ENCODE assay signal across 11 cellular contexts in genomic region chr11:11845066-11845465, GRCh38. TPM values are rescaled to one million over a fixed set of nuclear protein-coding genes. Genes with fewer than 3 reads are reported as not detected.
DNase-seq lines count a peak whose midpoint lies in the region; ATAC-seq and TF ChIP-seq lines count a peak whose summit lies in the region.
"Had no signal": no experiment of that assay in that cellular context is flagged by ENCODE, and none has a peak within 500 bp of the region (broad histone marks: within the 10 kb centered on the region; RNA-seq: fewer than 3 reads in every experiment).

No MANE protein-coding gene starts in this region.

- no peak overlapping the region for H2AFZ ChIP-seq in KMS-11 (ENCODE audit: low read depth)

- H3K27ac ChIP-seq in KMS-11 (no peak overlapping the region; the same call in 1 of the 2 replicates), ascending aorta (peak overlapping the region; percentile 99)

- no peaks in the 10 kb centered on the region for H3K27me3 Mint-ChIP-seq in osteocyte (ENCODE audit: unreplicated experiment)

- H3K9me3 ChIP-seq in ascending aorta: no peaks in the 10 kb centered on the region
- H3K9me3 ChIP-seq: lower lobe of right lung had no signal

- H3K79me2 ChIP-seq in KMS-11 (ENCODE audit: insufficient read depth, low read depth): peaks cover 81% of the 10 kb centered on the region

- no peaks in the 10 kb centered on the region for H3K9me3 Mint-ChIP-seq in osteocyte (ENCODE audit: unreplicated experiment)

- H3K4me3 Mint-ChIP-seq in osteocyte (ENCODE audit: unreplicated experiment): peak overlapping the region; percentile 8

- no peak for TF ChIP-seq CTCF in KMS-11 (conservative IDR thresholded peaks at IDR 0.05; ENCODE audit: low read depth, low read length)
- no peak for TF ChIP-seq CTCF in ascending aorta (IDR thresholded peaks at IDR 0.05)
- no peak for TF ChIP-seq CTCF in osteocyte (IDR thresholded peaks at IDR 0.05)

- no peak overlapping the region for H3K9ac ChIP-seq in KMS-11

- peak; percentile 21 for DNase-seq in DMS153 treated with DMSO at 0.1 percent for 48 hours (lab: John Stamatoyannopoulos, UW; ENCODE audit: unreplicated experiment)
- no peak for DNase-seq in ascending aorta (ENCODE audit: low spot score in 2 of 2)
- DNase-seq in osteocyte (ENCODE audit: extremely low spot score, unreplicated experiment): no peak
- no peak for DNase-seq in AG08396 (ENCODE audit: low spot score)
- DNase-seq in GF-D8 (lab: John Stamatoyannopoulos, UW): no peak
- DNase-seq: activated CD4-positive, CD25-positive, alpha-beta regulatory T cell; lower lobe of right lung; NCI-H1092 treated with DMSO at 0.1 percent for 48 hours had no signal

- peaks cover 27% of the 10 kb centered on the region for H3K4me1 Mint-ChIP-seq in osteocyte (ENCODE audit: unreplicated experiment)

- H3K27ac Mint-ChIP-seq in osteocyte (ENCODE audit: unreplicated experiment): peak overlapping the region; percentile 25

- no peaks in the 10 kb centered on the region for H3K36me3 Mint-ChIP-seq in osteocyte (ENCODE audit: unreplicated experiment)

- intact Hi-C loops in ascending aorta (cut with DNase I): loop anchor here (5.0 to 10.0 kb wide), 2 partner anchors 70 to 1038 kb away; partner anchors contain the start of gene EIF4G2

- no peaks in the 10 kb centered on the region for H3K27me3 ChIP-seq in KMS-11 (ENCODE audit: insufficient read depth, low read depth)
- no peaks in the 10 kb centered on the region for H3K27me3 ChIP-seq in ascending aorta

- ATAC-seq in activated CD4-positive, CD25-positive, alpha-beta regulatory T cell treated with anti-CD3 and anti-CD28 coated beads, Interleukin-2, amount 50 U/mL, for 24 hours: no peak
- no peak for ATAC-seq in GM21447 (IDR thresholded peaks at IDR 0.05; ENCODE audit: unreplicated experiment)
- ATAC-seq: lower lobe of right lung had no signal

- H3K36me3 ChIP-seq in KMS-11 (ENCODE audit: insufficient read depth): no peaks in the 10 kb centered on the region
- H3K36me3 ChIP-seq in ascending aorta: no peaks in the 10 kb centered on the region
- H3K36me3 ChIP-seq: lower lobe of right lung had no signal

- peak overlapping the region; percentile 85 for H3K4me2 ChIP-seq in KMS-11

- H3K4me3 ChIP-seq in KMS-11 (IDR thresholded peaks at IDR 0.05; ENCODE audit: insufficient read depth, low read depth, low read length) (no peak overlapping the region), ascending aorta (peak overlapping the region in 1 of 2 donors; percentile 67)

- peaks cover 17% of the 10 kb centered on the region; the same call in 1 of the 2 replicates for H4K20me1 ChIP-seq in KMS-11 (ENCODE audit: insufficient read depth)

- peaks cover 53% of the 10 kb centered on the region for H3K4me1 ChIP-seq in KMS-11 (ENCODE audit: low read depth, poor library complexity, severe bottlenecking)
- H3K4me1 ChIP-seq in ascending aorta: peaks cover 22 to 53% of the 10 kb centered on the region in 2 donors

RNA-seq across cellular contexts. Expression of gene USP47, which starts 3.3 kb away (rescaled TPM):
- total RNA-seq in ascending aorta: 18.2 TPM
- total RNA-seq in osteocyte: 45.2 and 46.1 TPM in 2 replicates
